Comparison of ENCODE assay signal across 8 cellular contexts in genomic region chr1:37860346-37860666, GRCh38. TPM values are rescaled to one million over a fixed set of nuclear protein-coding genes. Genes with fewer than 3 reads are reported as not detected.
DNase-seq lines count a peak whose midpoint lies in the region; ATAC-seq, FAIRE-seq and TF ChIP-seq lines count a peak whose summit lies in the region.

No MANE protein-coding gene starts in this region.

- no peaks in the 10 kb centered on the region for H3K27me3 Mint-ChIP-seq in activated CD8-positive, alpha-beta memory T cell treated with anti-CD3 and anti-CD28 coated beads, Interleukin-2, amount 10 ng/mL, durations not matched to agents 7 days and 5 days

- POLR2A ChIA-PET in HepG2 (lab: Yijun Ruan, JAX): interaction anchor here (1.5 kb wide), 1 partner anchor 76 kb away, joined by 4 read pairs; no protein-coding TSS in a partner anchor

- in situ Hi-C loops in HepG2 (cut with HindIII; ENCODE audit: extremely low pct_ligation_motif_present, low pct_unique_long_range_greater_than_20kb): no loop called here

- H3K36me3 ChIP-seq in ascending aorta (peaks cover 28 to 39% of the 10 kb centered on the region in 2 donors), HepG2 (replicated peaks in 1 of 2; ENCODE audit: control insufficient read depth in 1 of 2, insufficient read depth in 2 of 2, low read length in 2 of 2) (peaks cover 3 to 10% of the 10 kb centered on the region in 2 experiments; a peak in 4 of 5 replicates), thoracic aorta (peaks cover 24% of the 10 kb centered on the region)

- H3K4me1 ChIP-seq in ascending aorta (peaks cover 6 to 19% of the 10 kb centered on the region in 2 donors), HepG2 (ENCODE audit: insufficient read depth, low read length) (peaks cover 27% of the 10 kb centered on the region), thoracic aorta (ENCODE audit: control insufficient read depth in 1 of 2, low read depth in 2 of 2) (peaks cover 12 to 46% of the 10 kb centered on the region in 2 donors)

- peak overlapping the region; percentile 82 to 87 for H3K27ac ChIP-seq in ascending aorta
- H3K27ac ChIP-seq in HepG2 (ENCODE audit: extremely low read length, insufficient read depth, low read length): peak overlapping the region; percentile 81
- H3K27ac ChIP-seq in thoracic aorta: peak overlapping the region; percentile 85 to 94

- TF ChIP-seq RAD21 in HepG2 (CRISPR knock-in tag; IDR thresholded peaks at IDR 0.05): no peak

- no peaks in the 10 kb centered on the region for H3K9me3 Mint-ChIP-seq in activated CD8-positive, alpha-beta memory T cell treated with anti-CD3 and anti-CD28 coated beads, Interleukin-2, amount 10 ng/mL, durations not matched to agents 7 days and 5 days (ENCODE audit: low read depth)

- H3K9ac ChIP-seq in HepG2 (ENCODE audit: insufficient read depth, low read depth, low read length): peak overlapping the region; percentile 84

- H3K4me3 Mint-ChIP-seq in activated CD8-positive, alpha-beta memory T cell treated with anti-CD3 and anti-CD28 coated beads, Interleukin-2, amount 10 ng/mL, durations not matched to agents 7 days and 5 days: peak overlapping the region; percentile 93

- peak overlapping the region; percentile 95 for H3K4me2 ChIP-seq in HepG2 (ENCODE audit: low read depth, low read length)

- peak overlapping the region; percentile 97 for H3K27ac Mint-ChIP-seq in activated CD8-positive, alpha-beta memory T cell treated with anti-CD3 and anti-CD28 coated beads, Interleukin-2, amount 10 ng/mL, durations not matched to agents 7 days and 5 days

- TF ChIP-seq EP300 in HepG2 (IDR thresholded peaks at IDR 0.05; ENCODE audit: low read depth in 2 of 2, low read length in 2 of 2) (no peak), HepG2 (CRISPR knock-in tag; IDR thresholded peaks at IDR 0.05; ENCODE audit: borderline replicate concordance) (no peak)

- CTCF ChIA-PET in activated CD8-positive, alpha-beta memory T cell treated with anti-CD3 and anti-CD28 coated beads, Interleukin-2, amount 10 ng/mL, durations not matched to agents 7 days and 5 days (lab: Charles Lee): interaction anchor here (0.7 to 3.6 kb wide), 35 partner anchors 9 to 306 kb away, joined by 3 to 39 read pairs (median 5); partner anchors contain the start of genes C1orf122, CDCA8, SF3A3 and SNIP1
- CTCF ChIA-PET in HepG2 (lab: Yijun Ruan, JAX; ENCODE audit: low intra/inter-chr PET ratio, low total read pairs): interaction anchor here (0.8 kb wide), 1 partner anchor 49 kb away, joined by 6 read pairs; no protein-coding TSS in a partner anchor

- H4K20me1 ChIP-seq in HepG2 (ENCODE audit: insufficient read depth, low read length): no peaks in the 10 kb centered on the region

- peaks cover 32% of the 10 kb centered on the region for H3K4me1 Mint-ChIP-seq in activated CD8-positive, alpha-beta memory T cell treated with anti-CD3 and anti-CD28 coated beads, Interleukin-2, amount 10 ng/mL, durations not matched to agents 7 days and 5 days

- H3K27me3 ChIP-seq in ascending aorta (no peaks in the 10 kb centered on the region), HepG2 (ENCODE audit: control insufficient read depth in 1 of 2, insufficient read depth in 2 of 2, low read length in 2 of 2) (peaks cover 0 to 5% of the 10 kb centered on the region in 2 experiments; a peak in 2 of 5 replicates), thoracic aorta (replicated peaks; ENCODE audit: insufficient read depth) (no peaks in the 10 kb centered on the region)

- H3K79me2 ChIP-seq in HepG2 (ENCODE audit: insufficient read depth, low read length): peaks cover 19% of the 10 kb centered on the region

- no TSS peak for BruUV-seq in HepG2 (replicated peaks; lab: Mats Ljungman, UMichigan)

- intact Hi-C loops in ascending aorta (cut with DNase I): loop anchor here (1.0 kb wide), 1 partner anchor 170 kb away; a partner anchor contains a TSS
- intact Hi-C loops in HepG2 (cut with micrococcal nuclease; ENCODE audit: unreplicated experiment): loop anchor here (1.0 kb wide), 1 partner anchor 49 kb away; no protein-coding TSS in a partner anchor

- 18% methylated on average over 5 of the region's 5 CpGs for WGBS in HepG2 (ENCODE audit: low lambda C conversion rate)

- TF ChIP-seq CTCF in ascending aorta (IDR thresholded peaks at IDR 0.05) (no peak), HepG2 (CRISPR knock-in tag; IDR thresholded peaks at IDR 0.05) (no peak), thoracic aorta (IDR thresholded peaks at IDR 0.05) (peak; percentile 26)

- no peak for ATAC-seq in activated CD8-positive, alpha-beta memory T cell treated with anti-CD3 and anti-CD28 coated beads, Interleukin-2, amount 10 ng/mL, durations not matched to agents 7 days and 5 days
- ATAC-seq in HepG2 (no peak), thoracic aorta (ENCODE audit: insufficient number of reproducible peaks, low FRiP score, low read depth) (no peak)

- DNase-seq in activated CD8-positive, alpha-beta memory T cell treated with anti-CD3 and anti-CD28 coated beads, Interleukin-2, amount 10 ng/mL, durations not matched to agents 7 days and 5 days: no peak
- no peak for DNase-seq in activated CD8-positive, alpha-beta memory T cell treated with anti-CD3 and anti-CD28 coated beads for 24 hours
- no peak for DNase-seq in ascending aorta (ENCODE audit: low spot score in 2 of 2)
- DNase-seq in HepG2 (ENCODE audit: low spot score): no peak
- no peak for DNase-seq in thoracic aorta (ENCODE audit: low spot score)
- no peak for DNase-seq in NCI-H128 (lab: John Stamatoyannopoulos, UW; ENCODE audit: unreplicated experiment)
- DNase-seq in stimulated activated naive CD4-positive, alpha-beta T cell (lab: John Stamatoyannopoulos, UW): no peak
- no peak for DNase-seq in SHP77 (lab: John Stamatoyannopoulos, UW)

- peak overlapping the region; percentile 68 to 80 for H3K4me3 ChIP-seq in ascending aorta
- H3K4me3 ChIP-seq in HepG2 (replicated peaks in 1 of 3; ENCODE audit: insufficient read depth in 1 of 3, low read depth in 2 of 3, low read length in 3 of 3): peak overlapping the region; percentile 92 to 99 (median 99)
- peak overlapping the region; percentile 97 for H3K4me3 ChIP-seq in thoracic aorta

- H3K9me3 ChIP-seq in ascending aorta (no peaks in the 10 kb centered on the region), HepG2 (ENCODE audit: low read length) (no peaks in the 10 kb centered on the region), thoracic aorta (no peaks in the 10 kb centered on the region)

- TF ChIP-seq POLR2A in HepG2 (IDR thresholded peaks at IDR 0.05; ENCODE audit: insufficient read depth in 1 of 2, low read depth in 2 of 2, low read length in 2 of 2): no peak

- no peak for FAIRE-seq in HepG2 (lab: Jason Lieb, UNC)

- no peak overlapping the region for H2AFZ ChIP-seq in HepG2 (ENCODE audit: low read length)

- peaks cover 20% of the 10 kb centered on the region for H3K36me3 Mint-ChIP-seq in activated CD8-positive, alpha-beta memory T cell treated with anti-CD3 and anti-CD28 coated beads, Interleukin-2, amount 10 ng/mL, durations not matched to agents 7 days and 5 days

RNA-seq across cellular contexts. Expression of gene MTF1, which starts 0.9 kb away (rescaled TPM):
- total RNA-seq in activated CD8-positive, alpha-beta memory T cell treated with anti-CD3 and anti-CD28 coated beads, Interleukin-2, amount 10 ng/mL, durations not matched to agents 7 days and 5 days: 10 to 100 TPM; 26.4 to 29.3 TPM
- total RNA-seq in ascending aorta: 10.6 TPM
- total RNA-seq in HepG2 (2016; rRNA removed; fragmentation: Illumina TruSeq; extraction: Trizol): 3.3 and 7.2 TPM in 2 replicates
- total RNA-seq in HepG2 (2016; cell fraction: cytosol; rRNA removed; fragmentation: Illumina TruSeq; extraction: Trizol; ENCODE audit: low read depth): 0.44 and 1.0 TPM in 2 replicates
- 1.8 and 3.4 TPM in 2 replicates for total RNA-seq in HepG2 (2016; cell fraction: insoluble cytoplasmic fraction; rRNA removed; fragmentation: Illumina TruSeq; extraction: Trizol)
- total RNA-seq in HepG2 (2016; cell fraction: membrane; rRNA removed; fragmentation: Illumina TruSeq; extraction: Trizol): 1.5 and 2.7 TPM in 2 replicates
- 6.9 and 7.9 TPM in 2 replicates for total RNA-seq in HepG2 (2016; cell fraction: nucleus; rRNA removed; fragmentation: Illumina TruSeq; extraction: Trizol)
- polyA plus RNA-seq in HepG2 (2011; rRNA removed): 2.4 and 2.6 TPM in 2 replicates
- 1.9 and 2.1 TPM in 2 replicates for polyA plus RNA-seq in HepG2 (2011; cell fraction: cytosol; rRNA removed)
- polyA plus RNA-seq in HepG2 (2011; cell fraction: nucleus; rRNA removed): 2.3 and 4.5 TPM in 2 replicates
- polyA plus RNA-seq in HepG2 (2012): 2.0 TPM in 2 replicates
- 0.36 and 0.66 TPM in 2 replicates for polyA plus RNA-seq in HepG2 (2016; cell fraction: cytosol; fragmentation: Illumina TruSeq; extraction: Trizol; ENCODE audit: low read depth)
- 3.2 and 3.4 TPM in 2 replicates for polyA plus RNA-seq in HepG2 (2016; cell fraction: insoluble cytoplasmic fraction; fragmentation: Illumina TruSeq; extraction: Trizol; ENCODE audit: low read depth)
- 0.65 and 2.4 TPM in 2 replicates for polyA plus RNA-seq in HepG2 (2016; cell fraction: membrane; fragmentation: Illumina TruSeq; extraction: Trizol; ENCODE audit: low read depth)
- polyA plus RNA-seq in HepG2 (2016; cell fraction: nucleus; fragmentation: Illumina TruSeq; extraction: Trizol; ENCODE audit: insufficient read depth, low read depth): 5.6 and 7.1 TPM in 2 replicates
- polyA minus RNA-seq in HepG2 (2011; rRNA and poly(A)+ RNA removed; ENCODE audit: low replicate concordance): 5.0 and 11.1 TPM in 2 replicates
- polyA minus RNA-seq in HepG2 (2011; cell fraction: cytosol; rRNA and poly(A)+ RNA removed): 1.8 and 2.0 TPM in 2 replicates
- 4.0 and 4.5 TPM in 2 replicates for polyA minus RNA-seq in HepG2 (2011; cell fraction: nucleus; rRNA and poly(A)+ RNA removed)
- total RNA-seq in thoracic aorta: 1 to 10 TPM; 4.5 to 9.3 TPM

RNA-seq across cellular contexts. Expression of gene YRDC, which starts 52.3 kb away (rescaled TPM):
- total RNA-seq in activated CD8-positive, alpha-beta memory T cell treated with anti-CD3 and anti-CD28 coated beads, Interleukin-2, amount 10 ng/mL, durations not matched to agents 7 days and 5 days: 10 to 100 TPM; 16.4 to 28.6 TPM
- total RNA-seq in ascending aorta (9.7 TPM), HepG2 (2016; rRNA removed; fragmentation: Illumina TruSeq; extraction: Trizol) (29.2 and 31.8 TPM in 2 replicates), thoracic aorta (1 to 10 TPM; 8.7 to 9.7 TPM)
- 7.1 and 8.4 TPM in 2 replicates for total RNA-seq in HepG2 (2016; cell fraction: cytosol; rRNA removed; fragmentation: Illumina TruSeq; extraction: Trizol; ENCODE audit: low read depth)
- total RNA-seq in HepG2 (2016; cell fraction: insoluble cytoplasmic fraction; rRNA removed; fragmentation: Illumina TruSeq; extraction: Trizol): 29.8 and 34.9 TPM in 2 replicates
- 18.8 and 18.9 TPM in 2 replicates for total RNA-seq in HepG2 (2016; cell fraction: membrane; rRNA removed; fragmentation: Illumina TruSeq; extraction: Trizol)
- total RNA-seq in HepG2 (2016; cell fraction: nucleus; rRNA removed; fragmentation: Illumina TruSeq; extraction: Trizol): 15.6 and 16.7 TPM in 2 replicates
- polyA plus RNA-seq in HepG2 (2011; rRNA removed): 25.4 and 27.5 TPM in 2 replicates
- 25.6 and 26.2 TPM in 2 replicates for polyA plus RNA-seq in HepG2 (2011; cell fraction: cytosol; rRNA removed)
- 8.3 and 10.1 TPM in 2 replicates for polyA plus RNA-seq in HepG2 (2011; cell fraction: nucleus; rRNA removed)
- 17.1 and 21.1 TPM in 2 replicates for polyA plus RNA-seq in HepG2 (2012)
- 5.9 and 6.1 TPM in 2 replicates for polyA plus RNA-seq in HepG2 (2016; cell fraction: cytosol; fragmentation: Illumina TruSeq; extraction: Trizol; ENCODE audit: low read depth)
- 27.0 and 29.5 TPM in 2 replicates for polyA plus RNA-seq in HepG2 (2016; cell fraction: insoluble cytoplasmic fraction; fragmentation: Illumina TruSeq; extraction: Trizol; ENCODE audit: low read depth)
- polyA plus RNA-seq in HepG2 (2016; cell fraction: membrane; fragmentation: Illumina TruSeq; extraction: Trizol; ENCODE audit: low read depth): 11.3 and 12.8 TPM in 2 replicates
- 22.9 and 23.8 TPM in 2 replicates for polyA plus RNA-seq in HepG2 (2016; cell fraction: nucleus; fragmentation: Illumina TruSeq; extraction: Trizol; ENCODE audit: insufficient read depth, low read depth)
- 25.1 and 31.1 TPM in 2 replicates for polyA minus RNA-seq in HepG2 (2011; rRNA and poly(A)+ RNA removed; ENCODE audit: low replicate concordance)
- 9.3 and 10.2 TPM in 2 replicates for polyA minus RNA-seq in HepG2 (2011; cell fraction: cytosol; rRNA and poly(A)+ RNA removed)
- polyA minus RNA-seq in HepG2 (2011; cell fraction: nucleus; rRNA and poly(A)+ RNA removed): 9.0 and 9.7 TPM in 2 replicates

RNA-seq across cellular contexts. Expression of gene C1orf122, which starts 52.7 kb away (rescaled TPM):
- total RNA-seq in activated CD8-positive, alpha-beta memory T cell treated with anti-CD3 and anti-CD28 coated beads, Interleukin-2, amount 10 ng/mL, durations not matched to agents 7 days and 5 days: 10 to 100 TPM; 19.8 to 21.9 TPM
- total RNA-seq in ascending aorta (284 TPM), HepG2 (2016; rRNA removed; fragmentation: Illumina TruSeq; extraction: Trizol) (31.3 and 40.6 TPM in 2 replicates), thoracic aorta (10 to 100 TPM; 33.9 to 96.0 TPM)
- total RNA-seq in HepG2 (2016; cell fraction: cytosol; rRNA removed; fragmentation: Illumina TruSeq; extraction: Trizol; ENCODE audit: low read depth): 37.4 and 51.2 TPM in 2 replicates
- total RNA-seq in HepG2 (2016; cell fraction: insoluble cytoplasmic fraction; rRNA removed; fragmentation: Illumina TruSeq; extraction: Trizol): 33.4 and 38.2 TPM in 2 replicates
- total RNA-seq in HepG2 (2016; cell fraction: membrane; rRNA removed; fragmentation: Illumina TruSeq; extraction: Trizol): 37.7 and 50.5 TPM in 2 replicates
- 16.9 and 21.8 TPM in 2 replicates for total RNA-seq in HepG2 (2016; cell fraction: nucleus; rRNA removed; fragmentation: Illumina TruSeq; extraction: Trizol)
- 18.7 and 25.1 TPM in 2 replicates for polyA plus RNA-seq in HepG2 (2011; rRNA removed)
- polyA plus RNA-seq in HepG2 (2011; cell fraction: cytosol; rRNA removed): 20.0 and 25.3 TPM in 2 replicates
- 28.5 and 29.9 TPM in 2 replicates for polyA plus RNA-seq in HepG2 (2011; cell fraction: nucleus; rRNA removed)
- 7.0 and 10.9 TPM in 2 replicates for polyA plus RNA-seq in HepG2 (2012)
- 48.7 and 56.2 TPM in 2 replicates for polyA plus RNA-seq in HepG2 (2016; cell fraction: cytosol; fragmentation: Illumina TruSeq; extraction: Trizol; ENCODE audit: low read depth)
- polyA plus RNA-seq in HepG2 (2016; cell fraction: insoluble cytoplasmic fraction; fragmentation: Illumina TruSeq; extraction: Trizol; ENCODE audit: low read depth): 31.4 and 33.0 TPM in 2 replicates
- polyA plus RNA-seq in HepG2 (2016; cell fraction: membrane; fragmentation: Illumina TruSeq; extraction: Trizol; ENCODE audit: low read depth): 37.2 and 37.9 TPM in 2 replicates
- 32.9 and 35.0 TPM in 2 replicates for polyA plus RNA-seq in HepG2 (2016; cell fraction: nucleus; fragmentation: Illumina TruSeq; extraction: Trizol; ENCODE audit: insufficient read depth, low read depth)
- polyA minus RNA-seq in HepG2 (2011; rRNA and poly(A)+ RNA removed; ENCODE audit: low replicate concordance): 8.2 and 11.5 TPM in 2 replicates
- polyA minus RNA-seq in HepG2 (2011; cell fraction: cytosol; rRNA and poly(A)+ RNA removed): 9.6 TPM in 2 replicates
- polyA minus RNA-seq in HepG2 (2011; cell fraction: nucleus; rRNA and poly(A)+ RNA removed): 6.6 and 7.0 TPM in 2 replicates
